9 cellular contexts compared by ENCODE assay signal in the genomic region with DNA sequence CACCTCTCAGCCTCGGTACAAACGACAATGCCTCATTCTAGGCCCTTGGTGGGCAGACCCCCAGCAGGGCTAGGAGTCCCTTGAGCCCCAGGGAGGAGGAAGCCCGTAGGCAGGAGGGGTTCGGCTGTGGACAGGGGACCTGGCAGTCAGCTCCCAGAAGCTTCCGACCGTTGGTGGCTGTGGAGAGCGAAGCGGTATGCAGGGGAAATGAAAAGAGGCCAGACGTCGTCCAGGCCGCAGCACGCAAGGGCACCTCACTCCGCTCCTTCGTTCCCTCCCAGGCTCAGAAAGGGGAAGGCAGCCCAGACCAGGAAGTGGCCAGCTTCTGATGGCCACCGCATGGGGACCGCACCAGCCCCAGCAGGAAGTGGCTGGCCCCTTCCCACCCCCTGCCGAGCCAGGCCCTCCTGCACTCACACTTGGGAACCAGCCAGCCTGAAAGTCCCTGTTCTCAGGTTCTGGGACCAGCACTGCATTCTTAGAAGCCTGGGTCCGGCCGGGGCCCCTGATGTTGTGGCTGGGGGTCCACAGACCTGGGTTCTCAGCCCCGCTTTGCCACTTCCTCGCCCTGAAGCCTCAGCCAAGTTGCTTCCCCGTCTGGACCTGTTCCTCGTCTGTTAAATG.
DNase-seq lines count a peak whose midpoint lies in the region; ATAC-seq and TF ChIP-seq lines count a peak whose summit lies in the region.
"Had no signal": no experiment of that assay in that cellular context is flagged by ENCODE, and none has a peak within 500 bp of the region (broad histone marks: within the 10 kb centered on the region; RNA-seq: fewer than 3 reads in every experiment).

No MANE protein-coding gene starts in this region.

- no peaks in the 10 kb centered on the region for H3K4me1 ChIP-seq in left ventricle myocardium inferior

- H3K4me3 ChIP-seq in left ventricle myocardium inferior = no peak overlapping the region
- H3K4me3 ChIP-seq: GM23248 had no signal

- H3K27me3 ChIP-seq in left ventricle myocardium inferior (ENCODE audit: low read depth) = peaks cover 32% of the 10 kb centered on the region

- H3K9me3 ChIP-seq in left ventricle myocardium inferior (replicated peaks) = no peaks in the 10 kb centered on the region

- no peak for TF ChIP-seq CTCF in left ventricle myocardium inferior (IDR thresholded peaks at IDR 0.05; ENCODE audit: borderline replicate concordance)

- H3K27ac ChIP-seq in left ventricle myocardium inferior (replicated peaks) = no peak overlapping the region
- H3K27ac ChIP-seq: GM23248 had no signal

- intact Hi-C loops in left ventricle myocardium inferior (cut with micrococcal nuclease) = no loop called here

- H3K36me3 ChIP-seq in left ventricle myocardium inferior = no peaks in the 10 kb centered on the region

- peak; percentile 93 for DNase-seq in SKM-1 (lab: John Stamatoyannopoulos, UW; ENCODE audit: unreplicated experiment)
- DNase-seq in left ventricle myocardium inferior = peak; percentile 46
- peak; percentile 60 for DNase-seq in stimulated activated naive CD8-positive, alpha-beta T cell treated with anti-CD3 and anti-CD28 coated beads, Interleukin-15, Interleukin-2, amounts not matched to agents 100 U/mL and 50 U/mL, for 24 hours
- no peak for DNase-seq in NCI-H2081 (lab: John Stamatoyannopoulos, UW)
- DNase-seq in NCI-H1694 (lab: John Stamatoyannopoulos, UW) = no peak
- DNase-seq: GM23248, PC-3 had no signal

- ATAC-seq in GM19023 (IDR thresholded peaks at IDR 0.05; ENCODE audit: unreplicated experiment) = peak; percentile 36
- no peak for ATAC-seq in stimulated activated naive CD8-positive, alpha-beta T cell treated with anti-CD3 and anti-CD28 coated beads, Interleukin-15, Interleukin-2, amounts not matched to agents 100 U/mL and 50 U/mL, for 24 hours
- no peak for ATAC-seq in HG03469 (IDR thresholded peaks at IDR 0.05; ENCODE audit: unreplicated experiment)
- ATAC-seq: PC-3 had no signal

Comparison
In these comparisons a context has a peak if more than half of its experiments do, and no peak if none do; other contexts are left out.
1. DNase-seq: peak in SKM-1 (single experiment), left ventricle myocardium inferior (single experiment) and stimulated activated naive CD8-positive, alpha-beta T cell treated with anti-CD3 and anti-CD28 coated beads, Interleukin-15, Interleukin-2, amounts not matched to agents 100 U/mL and 50 U/mL, for 24 hours (single experiment); none in NCI-H2081 (0 of 2) and NCI-H1694 (single experiment).